ENCODE assay signal across 7 cellular contexts in genomic region chr2:239592629-239593290, GRCh38.
DNase-seq lines count a peak whose midpoint lies in the region; ATAC-seq, FAIRE-seq and TF ChIP-seq lines count a peak whose summit lies in the region.
"Not testable (repeated sequence)": the region's sequence is repeated elsewhere in the genome, so short reads cannot be mapped to it uniquely, and the experiment has no call there.

No MANE protein-coding gene starts in this region.

- not testable (repeated sequence) for H2BK15ac ChIP-seq in neuronal stem cell (ENCODE audit: low read length)

- not testable (repeated sequence) for H3K79me2 ChIP-seq in DND-41 (ENCODE audit: insufficient read depth, low read length)

- not testable (repeated sequence) for H3K79me1 ChIP-seq in neuronal stem cell (ENCODE audit: low read depth, low read length)

- peak overlapping the region; percentile 60 for H2BK12ac ChIP-seq in neuronal stem cell (ENCODE audit: low read length)

- not testable (repeated sequence) for H3K9ac ChIP-seq in BLaER1; DND-41 (ENCODE audit: low read depth, low read length); neuronal stem cell (ENCODE audit: low read depth, low read length, poor library complexity)

- WGBS in neuronal stem cell (ENCODE audit: extremely low coverage in 2 of 2, insufficient read length in 2 of 2, insufficient replicate concordance in 1 of 2), 2 donors, result no CpG with 5 or more reads among the region's 16 CpGs
- WGBS in spleen, 5 donors, result 86 to 93% (median 89%) methylated on average over 10 to 16 of the region's 16 CpGs

- not testable (repeated sequence) for H3K36me3 ChIP-seq in BLaER1; DND-41 (ENCODE audit: insufficient read depth, low read length); bronchial epithelial cell (ENCODE audit: control insufficient read depth, insufficient read depth, low read length); neuronal stem cell (replicated peaks in 1 of 2; ENCODE audit: control insufficient read depth in 2 of 2, insufficient read depth in 2 of 2, low read length in 2 of 2); spleen

- H3K14ac ChIP-seq in neuronal stem cell (ENCODE audit: low read length), result peak overlapping the region; percentile 92

- intact Hi-C loops in spleen (cut with DNase I; ENCODE audit: low total_unique reads), result not testable (repeated sequence)

- H3K27ac ChIP-seq in BLaER1 (peak overlapping the region; percentile 56), DND-41 (ENCODE audit: low read length) (0 out of 2 replicates have a peak overlapping the region, but pooled peaks have one; percentile 21)
- not testable (repeated sequence) for H3K27ac ChIP-seq in neuronal stem cell (replicated peaks; ENCODE audit: low read length); spleen

- H3K4me2 ChIP-seq in BLaER1, result peak overlapping the region; percentile 88
- H3K4me2 ChIP-seq in DND-41 (ENCODE audit: insufficient read depth, low read length); neuronal stem cell (ENCODE audit: insufficient read depth, low read length, poor library complexity, severe bottlenecking): not testable (repeated sequence)

- H3K23ac ChIP-seq in neuronal stem cell (ENCODE audit: low read depth, low read length, poor library complexity), result not testable (repeated sequence)

- H3K9me3 ChIP-seq in BLaER1; DND-41 (ENCODE audit: insufficient read depth, low read length, severe bottlenecking); neuronal stem cell (replicated peaks in 1 of 2; ENCODE audit: control insufficient read depth in 2 of 2, insufficient read depth in 1 of 2, low read depth in 1 of 2, low read length in 2 of 2); spleen: not testable (repeated sequence)

- not testable (repeated sequence) for H4K20me1 ChIP-seq in BLaER1; DND-41 (ENCODE audit: insufficient read depth, low read length)

- H4K91ac ChIP-seq in neuronal stem cell (ENCODE audit: low read depth, low read length, poor library complexity), result not testable (repeated sequence)

- peak; percentile 97 for FAIRE-seq in bronchial epithelial cell (lab: Jason Lieb, UNC)

- not testable (repeated sequence) for H2BK120ac ChIP-seq in neuronal stem cell (ENCODE audit: low read depth, low read length)

- H2AK5ac ChIP-seq in neuronal stem cell (ENCODE audit: low read depth, low read length), result peak overlapping the region; percentile 43

- H3K4me3 ChIP-seq in BLaER1; DND-41 (ENCODE audit: low read depth in 1 of 2, low read length in 2 of 2); bronchial epithelial cell (ENCODE audit: low read depth, low read length); neuronal stem cell (ENCODE audit: low read length in 2 of 2); spleen: not testable (repeated sequence)

- not testable (repeated sequence) for DNase-seq in DND-41; bronchial epithelial cell (ENCODE audit: low read depth); neuronal stem cell (ENCODE audit: low spot score)
- DNase-seq in activated CD4-positive, CD25-positive, alpha-beta regulatory T cell treated with anti-CD3 and anti-CD28 coated beads, Interleukin-2, amount 50 U/mL, for 72 hours, result peak; percentile 0
- peak; percentile 12 for DNase-seq in islet precursor cell
- DNase-seq in spleen, result peak; percentile 22

- H4K8ac ChIP-seq in neuronal stem cell (ENCODE audit: low read depth, low read length), result not testable (repeated sequence)

- not testable (repeated sequence) for TF ChIP-seq POLR2A in spleen (IDR thresholded peaks at IDR 0.05)

- H3K4me1 ChIP-seq in BLaER1, result peaks cover 63% of the 10 kb centered on the region
- H3K4me1 ChIP-seq in DND-41 (ENCODE audit: insufficient read depth, low read length), result peaks cover 26% of the 10 kb centered on the region
- not testable (repeated sequence) for H3K4me1 ChIP-seq in neuronal stem cell (ENCODE audit: control insufficient read depth in 2 of 2, insufficient read depth in 1 of 2, low read depth in 1 of 2, low read length in 2 of 2); spleen

- H2BK5ac ChIP-seq in neuronal stem cell (ENCODE audit: low read length), result not testable (repeated sequence)

- not testable (repeated sequence) for H3K4ac ChIP-seq in neuronal stem cell (ENCODE audit: low read length)

- not testable (repeated sequence) for H3K27me3 ChIP-seq in BLaER1; DND-41 (ENCODE audit: insufficient read depth, low read length, poor library complexity); bronchial epithelial cell (ENCODE audit: control insufficient read depth, insufficient read depth, low read length); neuronal stem cell (ENCODE audit: control insufficient read depth in 3 of 3, insufficient read depth in 3 of 3, low read depth in 1 of 3, low read length in 3 of 3); spleen (replicated peaks in 1 of 7)

- TF ChIP-seq CTCF in DND-41 (IDR thresholded peaks at IDR 0.05; ENCODE audit: borderline replicate concordance, extremely low read depth, low read length, poor library complexity, severe bottlenecking); bronchial epithelial cell (IDR thresholded peaks at IDR 0.05; ENCODE audit: insufficient read depth, low read length, severe bottlenecking); spleen (IDR thresholded peaks at IDR 0.05 in 8 of 11, conservative IDR thresholded peaks at IDR 0.05 in 3 of 11): not testable (repeated sequence)

- H2AFZ ChIP-seq in DND-41 (ENCODE audit: low read depth, low read length); neuronal stem cell (ENCODE audit: low read length): not testable (repeated sequence)

- H3K18ac ChIP-seq in neuronal stem cell (ENCODE audit: low read length), result peak overlapping the region; percentile 8

- not testable (repeated sequence) for ATAC-seq in DND-41 (ENCODE audit: insufficient read depth, low read depth)
